ENCODE assay signal across 1 cellular context in genomic region chr11:1785749-1786261, GRCh38.
TF ChIP-seq lines count a peak whose summit lies in the region.

No MANE protein-coding gene starts in this region.

TF ChIP-seq in HCT116, 20 proteins besides CTCF, POLR2A, EP300 and RAD21 (continued from another document):
- no peak for TF ChIP-seq REST (IDR thresholded peaks at IDR 0.05; ENCODE audit: low read depth)
- TF ChIP-seq EZH2phosphoT487 (IDR thresholded peaks at IDR 0.05; ENCODE audit: borderline replicate concordance), result no peak
